ENCODE assay signal across 12 cellular contexts in genomic region chrX:100687128-100687527, GRCh38. TPM values are rescaled to one million over a fixed set of nuclear protein-coding genes. Genes with fewer than 3 reads are reported as not detected.
A peak's percentile ranks its signal among the peaks of the same experiment; 100 is the strongest.
DNase-seq lines count a peak whose midpoint lies in the region; ATAC-seq and TF ChIP-seq lines count a peak whose summit lies in the region.
"Had no signal": no experiment of that assay in that cellular context is flagged by ENCODE, and none has a peak within 500 bp of the region (broad histone marks: within the 10 kb centered on the region; RNA-seq: fewer than 3 reads in every experiment).

No MANE protein-coding gene starts in this region.

- H3K36me3 ChIP-seq in body of pancreas (replicated peaks in 1 of 2; ENCODE audit: insufficient read depth in 1 of 2, low read depth in 2 of 2) = no peaks in the 10 kb centered on the region
- no peaks in the 10 kb centered on the region for H3K36me3 ChIP-seq in psoas muscle (ENCODE audit: insufficient read depth in 1 of 2, low read depth in 1 of 2)
- H3K36me3 ChIP-seq: breast epithelium, left ventricle myocardium inferior had no signal

- H3K4me3 Mint-ChIP-seq in activated naive CD8-positive, alpha-beta T cell treated with anti-CD3 and anti-CD28 coated beads, Interleukin-2, amount 50 U/mL, for 24 hours = no peak overlapping the region
- H3K4me3 Mint-ChIP-seq: activated CD4-positive, alpha-beta T cell treated with anti-CD3 and anti-CD28 coated beads, Interleukin-2, amount 10 ng/mL, durations not matched to agents 24 days and 14 days had no signal

- peaks cover 24% of the 10 kb centered on the region for H3K4me1 Mint-ChIP-seq in activated naive CD8-positive, alpha-beta T cell treated with anti-CD3 and anti-CD28 coated beads, Interleukin-2, amount 50 U/mL, for 24 hours

- peak; percentile 25 for DNase-seq in activated naive CD8-positive, alpha-beta T cell treated with anti-CD3 and anti-CD28 coated beads, Interleukin-2, amount 50 U/mL, for 24 hours
- no peak for DNase-seq in body of pancreas
- no peak for DNase-seq in DMS114 treated with DMSO at 0.1 percent for 48 hours (lab: John Stamatoyannopoulos, UW; ENCODE audit: unreplicated experiment)
- DNase-seq in psoas muscle = no peak
- no peak for DNase-seq in GM20000 (ENCODE audit: low spot score)
- DNase-seq: activated CD4-positive, alpha-beta T cell treated with anti-CD3 and anti-CD28 coated beads, Interleukin-2, amount 10 ng/mL, durations not matched to agents 24 days and 14 days; left ventricle myocardium inferior; NCI-H187 treated with DMSO at 0.1 percent for 48 hours had no signal

- H3K4me3 ChIP-seq in body of pancreas = no peak overlapping the region
- H3K4me3 ChIP-seq in psoas muscle = no peak overlapping the region
- H3K4me3 ChIP-seq: breast epithelium, left ventricle myocardium inferior had no signal

- TF ChIP-seq CTCF in body of pancreas (IDR thresholded peaks at IDR 0.05) (no peak), psoas muscle (IDR thresholded peaks at IDR 0.05) (no peak), GM20000 (IDR thresholded peaks at IDR 0.05; ENCODE audit: extremely low read depth, missing control alignments) (no peak)

- H3K9me3 ChIP-seq in body of pancreas (no peaks in the 10 kb centered on the region), psoas muscle (no peaks in the 10 kb centered on the region)
- H3K9me3 ChIP-seq: breast epithelium, left ventricle myocardium inferior had no signal

- no peaks in the 10 kb centered on the region for H3K9me3 Mint-ChIP-seq in activated naive CD8-positive, alpha-beta T cell treated with anti-CD3 and anti-CD28 coated beads, Interleukin-2, amount 50 U/mL, for 24 hours
- H3K9me3 Mint-ChIP-seq: activated CD4-positive, alpha-beta T cell treated with anti-CD3 and anti-CD28 coated beads, Interleukin-2, amount 10 ng/mL, durations not matched to agents 24 days and 14 days had no signal

- intact Hi-C loops in body of pancreas (cut with DNase I) (loop anchor here (5.0 kb wide), 1 partner anchor 80 kb away; no protein-coding TSS in a partner anchor), psoas muscle (cut with DNase I) (loop anchor here in 1 of 2 donors (5.0 to 10.0 kb wide), 2 partner anchors 80 to 598 kb away; no protein-coding TSS in a partner anchor)

- H3K27me3 Mint-ChIP-seq in activated naive CD8-positive, alpha-beta T cell treated with anti-CD3 and anti-CD28 coated beads, Interleukin-2, amount 50 U/mL, for 24 hours = no peaks in the 10 kb centered on the region

- H3K27ac ChIP-seq in body of pancreas = no peak overlapping the region
- no peak overlapping the region for H3K27ac ChIP-seq in psoas muscle
- H3K27ac ChIP-seq: breast epithelium, left ventricle myocardium inferior had no signal

- peak; percentile 37 for ATAC-seq in GM18517 (IDR thresholded peaks at IDR 0.05; ENCODE audit: unreplicated experiment)
- peak; percentile 44 for ATAC-seq in GM21381 (IDR thresholded peaks at IDR 0.05; ENCODE audit: unreplicated experiment)
- ATAC-seq in HG03108 (IDR thresholded peaks at IDR 0.05; ENCODE audit: unreplicated experiment) = peak; percentile 18
- ATAC-seq in activated naive CD8-positive, alpha-beta T cell treated with anti-CD3 and anti-CD28 coated beads, Interleukin-2, amount 50 U/mL, for 24 hours = peak; percentile 82
- no peak for ATAC-seq in body of pancreas
- ATAC-seq in psoas muscle = no peak

- WGBS in body of pancreas, 2 donors = 48 to 60% methylated on average over 4 to 6 of the region's 6 CpGs
- WGBS in psoas muscle, 3 donors = 78 to 86% (median 82%) methylated on average over 6 of the region's 6 CpGs

- TF ChIP-seq POLR2A in body of pancreas (IDR thresholded peaks at IDR 0.05) = no peak

- H3K27ac Mint-ChIP-seq in activated naive CD8-positive, alpha-beta T cell treated with anti-CD3 and anti-CD28 coated beads, Interleukin-2, amount 50 U/mL, for 24 hours = no peak overlapping the region
- H3K27ac Mint-ChIP-seq: activated CD4-positive, alpha-beta T cell treated with anti-CD3 and anti-CD28 coated beads, Interleukin-2, amount 10 ng/mL, durations not matched to agents 24 days and 14 days had no signal

- H3K4me1 ChIP-seq in body of pancreas (no peaks in the 10 kb centered on the region), psoas muscle (no peaks in the 10 kb centered on the region)
- H3K4me1 ChIP-seq: breast epithelium, left ventricle myocardium inferior had no signal

- H3K27me3 ChIP-seq in body of pancreas (no peaks in the 10 kb centered on the region), psoas muscle (ENCODE audit: insufficient read depth in 3 of 3, low read length in 2 of 3) (peaks cover 0 to 7% (median 0%) of the 10 kb centered on the region in 3 donors)

- no peaks in the 10 kb centered on the region for H3K36me3 Mint-ChIP-seq in activated naive CD8-positive, alpha-beta T cell treated with anti-CD3 and anti-CD28 coated beads, Interleukin-2, amount 50 U/mL, for 24 hours (ENCODE audit: low read depth)

RNA-seq across cellular contexts. Expression of gene SRPX2, which starts 43.1 kb away (rescaled TPM):
- total RNA-seq in body of pancreas = 10 to 100 TPM in 1 of 2 donors, 1 to 10 TPM in 1; 8.6 to 15.5 TPM
- 1 to 10 TPM; 4.9 to 7.3 (median 5.1) TPM for total RNA-seq in psoas muscle
- polyA plus RNA-seq in psoas muscle = 1 to 10 TPM; 2.1 to 2.8 (median 2.3) TPM
- total RNA-seq: activated CD4-positive, alpha-beta T cell treated with anti-CD3 and anti-CD28 coated beads, Interleukin-2, amount 10 ng/mL, durations not matched to agents 24 days and 14 days had no signal

RNA-seq across cellular contexts. Expression of gene SYTL4, which starts 44.8 kb away (rescaled TPM):
- total RNA-seq in body of pancreas (10 to 100 TPM; 19.1 to 21.3 TPM), psoas muscle (1 to 10 TPM; 1.6 to 2.2 (median 2.0) TPM)
- polyA plus RNA-seq in psoas muscle = 1 to 10 TPM; 1.3 to 1.6 (median 1.4) TPM
- total RNA-seq: activated CD4-positive, alpha-beta T cell treated with anti-CD3 and anti-CD28 coated beads, Interleukin-2, amount 10 ng/mL, durations not matched to agents 24 days and 14 days had no signal

RNA-seq across cellular contexts. Expression of gene TSPAN6, which starts 50.5 kb away (rescaled TPM):
- total RNA-seq in body of pancreas (10 to 100 TPM in 1 of 2 donors, 1 to 10 TPM in 1; 8.2 to 19.2 TPM), psoas muscle (1 to 10 TPM; 2.1 to 3.8 (median 2.8) TPM)
- polyA plus RNA-seq in psoas muscle = 1 to 10 TPM; 3.3 to 4.3 (median 3.8) TPM
- total RNA-seq: activated CD4-positive, alpha-beta T cell treated with anti-CD3 and anti-CD28 coated beads, Interleukin-2, amount 10 ng/mL, durations not matched to agents 24 days and 14 days had no signal

Comparison
In these comparisons a context has a peak if more than half of its experiments do, and no peak if none do; other contexts are left out.
1. ATAC-seq: peak in GM18517 (single experiment), GM21381 (single experiment), HG03108 (single experiment) and activated naive CD8-positive, alpha-beta T cell treated with anti-CD3 and anti-CD28 coated beads, Interleukin-2, amount 50 U/mL, for 24 hours (single experiment); none in body of pancreas (single experiment) and psoas muscle (0 of 4).
2. RNA of gene SYTL4, which starts 44.8 kb away (total RNA-seq): 19.1 to 21.3 TPM in body of pancreas; 1.6 to 2.2 TPM in psoas muscle; every median in the first group is over 4 times any median in the second.